8 cellular contexts compared by ENCODE assay signal in genomic region chr16:9047689-9048301, GRCh38. TPM values are rescaled to one million over a fixed set of nuclear protein-coding genes. Genes with fewer than 3 reads are reported as not detected.
DNase-seq lines count a peak whose midpoint lies in the region; ATAC-seq and TF ChIP-seq lines count a peak whose summit lies in the region.

No MANE protein-coding gene starts in this region.

- ATAC-seq in activated B cell treated with CpG ODN at 0.5 μM for 24 hours (ENCODE audit: low read depth) (peak; percentile 49), left lobe of liver (peak; percentile 97)
- ATAC-seq in naive thymus-derived CD8-positive, alpha-beta T cell = no peak

- H2AFZ ChIP-seq in GM23248 (no peak overlapping the region), MM.1S (ENCODE audit: low read length) (peak overlapping the region; percentile 51)

- no peaks in the 10 kb centered on the region for H3K27me3 ChIP-seq in GM23248 (replicated peaks; ENCODE audit: insufficient read depth)
- H3K27me3 ChIP-seq in MM.1S (replicated peaks; ENCODE audit: insufficient read depth, low read length) = no peaks in the 10 kb centered on the region

- no peaks in the 10 kb centered on the region for H3K36me3 Mint-ChIP-seq in activated B cell treated with CpG ODN at 0.5 μM for 24 hours (ENCODE audit: low read depth)
- peaks cover 0 to 7% (median 5%) of the 10 kb centered on the region in 3 donors for H3K36me3 Mint-ChIP-seq in naive thymus-derived CD8-positive, alpha-beta T cell

- peaks cover 10% of the 10 kb centered on the region for H3K9me3 Mint-ChIP-seq in activated B cell treated with CpG ODN at 0.5 μM for 24 hours
- H3K9me3 Mint-ChIP-seq in naive thymus-derived CD8-positive, alpha-beta T cell = peaks cover 0 to 16% (median 7%) of the 10 kb centered on the region in 9 donors

- no peaks in the 10 kb centered on the region for H3K4me1 Mint-ChIP-seq in activated B cell treated with CpG ODN at 0.5 μM for 24 hours
- H3K4me1 Mint-ChIP-seq in naive thymus-derived CD8-positive, alpha-beta T cell = peaks cover 0 to 6% (median 2%) of the 10 kb centered on the region in 4 donors

- H4K20me1 ChIP-seq in GM23248 (ENCODE audit: insufficient read depth) = no peaks in the 10 kb centered on the region
- H4K20me1 ChIP-seq in MM.1S (ENCODE audit: insufficient read depth, low read length) = no peaks in the 10 kb centered on the region

- DNase-seq in DMS53 treated with DMSO at 0.1 percent for 48 hours (lab: John Stamatoyannopoulos, UW; ENCODE audit: unreplicated experiment) = peak; percentile 89
- peak; percentile 100 for DNase-seq in GM23248
- DNase-seq in MM.1S = peak; percentile 69
- DNase-seq in activated B cell treated with CpG ODN at 0.5 μM for 24 hours = no peak
- DNase-seq in left lobe of liver (ENCODE audit: low spot score) = peak; percentile 95
- DNase-seq in stimulated activated CD4-positive, alpha-beta T cell treated with anti-CD3 and anti-CD28 coated beads, Interleukin-4, amount 100 ng/mL, for 1 hour = peak; percentile 35
- no peak for DNase-seq in naive thymus-derived CD8-positive, alpha-beta T cell

- no peaks in the 10 kb centered on the region for H3K36me3 ChIP-seq in GM23248 (ENCODE audit: low read depth)
- no peaks in the 10 kb centered on the region for H3K36me3 ChIP-seq in MM.1S (replicated peaks; ENCODE audit: insufficient read depth, low read length)

- no peak overlapping the region for H3K27ac Mint-ChIP-seq in activated B cell treated with CpG ODN at 0.5 μM for 24 hours
- H3K27ac Mint-ChIP-seq in naive thymus-derived CD8-positive, alpha-beta T cell = peak overlapping the region in 2 of 10 donors; percentile 19 to 43

- POLR2A ChIA-PET in activated B cell treated with CpG ODN at 0.5 μM for 24 hours (lab: Charles Lee) = interaction anchor here (1.6 kb wide), 1 partner anchor 44 kb away, joined by 5 read pairs; the partner anchor contains the start of gene HAPSTR1
- POLR2A ChIA-PET in naive thymus-derived CD8-positive, alpha-beta T cell (lab: Charles Lee) = interaction anchor here (0.6 kb wide), 1 partner anchor 1734 kb away, joined by 4 read pairs; no protein-coding TSS in a partner anchor

- CTCF ChIA-PET in activated B cell treated with CpG ODN at 0.5 μM for 24 hours (lab: Charles Lee) = no interaction called here

- peak overlapping the region; percentile 88 for H3K27ac ChIP-seq in GM23248
- peak overlapping the region; percentile 5; the same call in 1 of the 2 replicates for H3K27ac ChIP-seq in MM.1S (ENCODE audit: low read length)
- peak overlapping the region; percentile 30 for H3K27ac ChIP-seq in cingulate gyrus (ENCODE audit: low read depth, low read length)

- no peak overlapping the region for H3K4me3 Mint-ChIP-seq in activated B cell treated with CpG ODN at 0.5 μM for 24 hours
- no peak overlapping the region for H3K4me3 Mint-ChIP-seq in naive thymus-derived CD8-positive, alpha-beta T cell

- in situ Hi-C loops in GM23248 (cut with MboI) = no loop called here

- no peak overlapping the region for H3K4me3 ChIP-seq in GM23248
- no peak overlapping the region for H3K4me3 ChIP-seq in MM.1S (ENCODE audit: low read length)

- peaks cover 2% of the 10 kb centered on the region for H3K27me3 Mint-ChIP-seq in activated B cell treated with CpG ODN at 0.5 μM for 24 hours
- H3K27me3 Mint-ChIP-seq in naive thymus-derived CD8-positive, alpha-beta T cell = peaks cover 0 to 10% (median 0%) of the 10 kb centered on the region in 5 donors

- H3K4me1 ChIP-seq in GM23248 (ENCODE audit: insufficient read depth) (peaks cover 20% of the 10 kb centered on the region), MM.1S (ENCODE audit: low read length) (peaks cover 24% of the 10 kb centered on the region)

- H3K9ac ChIP-seq in GM23248 (peak overlapping the region; percentile 54), MM.1S (ENCODE audit: low read length) (no peak overlapping the region)

- 2 to 5% methylated on average over 7 of the region's 7 CpGs for WGBS in GM23248 (ENCODE audit: low coverage in 1 of 2, low lambda C conversion rate in 2 of 2, missing lambda C conversion rate in 2 of 2), 2 experiments

- H3F3A ChIP-seq in GM23248 (ENCODE audit: insufficient read depth) (peaks cover 41% of the 10 kb centered on the region), MM.1S (ENCODE audit: insufficient read depth, low read length) (no peaks in the 10 kb centered on the region)

- H3K9me3 ChIP-seq in GM23248 (ENCODE audit: low read depth) = no peaks in the 10 kb centered on the region
- no peaks in the 10 kb centered on the region for H3K9me3 ChIP-seq in MM.1S (replicated peaks; ENCODE audit: insufficient read depth, low read length)

- intact Hi-C loops in activated B cell treated with CpG ODN at 0.5 μM for 24 hours (cut with micrococcal nuclease) = no loop called here

- H3K79me2 ChIP-seq in GM23248 (ENCODE audit: insufficient read depth) (no peaks in the 10 kb centered on the region), MM.1S (ENCODE audit: low read length) (no peaks in the 10 kb centered on the region)

- H3K4me2 ChIP-seq in GM23248 (ENCODE audit: unreplicated experiment) = peak overlapping the region; percentile 60
- H3K4me2 ChIP-seq in MM.1S (ENCODE audit: low read depth, low read length) = peak overlapping the region; percentile 47

- no peaks in the 10 kb centered on the region for H3K9me2 ChIP-seq in GM23248 (ENCODE audit: insufficient read depth)
- no peaks in the 10 kb centered on the region for H3K9me2 ChIP-seq in MM.1S (replicated peaks; ENCODE audit: insufficient read depth, low read length)

- TF ChIP-seq CTCF in MM.1S (IDR thresholded peaks at IDR 0.05; ENCODE audit: low read length) (no peak), activated B cell treated with CpG ODN at 0.5 μM for 24 hours (IDR thresholded peaks at IDR 0.05) (no peak)

RNA-seq across cellular contexts. Expression of gene HAPSTR1, which starts 43.6 kb away (rescaled TPM):
- 79.2 and 85.5 TPM in 2 replicates for total RNA-seq in GM23248 (2014; rRNA removed; shearing (Covaris generic))
- polyA plus RNA-seq in GM23248 (2016; fragmentation: Nextera tagmentation; extraction: Ambion mirVana) = 11.7 and 12.0 TPM in 2 replicates
- total RNA-seq in activated B cell treated with CpG ODN at 0.5 μM for 24 hours (77.0 and 85.6 TPM in 2 replicates), left lobe of liver (30.3 TPM)
- 100 to 1,000 TPM in 1 of 2 experiments, 10 to 100 TPM in 1; 94.1 to 102 TPM for total RNA-seq in naive thymus-derived CD8-positive, alpha-beta T cell
- polyA plus RNA-seq in naive thymus-derived CD8-positive, alpha-beta T cell = 10 to 100 TPM in 2 of 3 donors, 1 to 10 TPM in 1; 9.9 to 16.5 (median 10.6) TPM

Comparison
In these comparisons a context has a peak if more than half of its experiments do, and no peak if none do; other contexts are left out.
1. DNase-seq: peak in DMS53 treated with DMSO at 0.1 percent for 48 hours (single experiment), GM23248 (single experiment), MM.1S (single experiment), left lobe of liver (single experiment) and stimulated activated CD4-positive, alpha-beta T cell treated with anti-CD3 and anti-CD28 coated beads, Interleukin-4, amount 100 ng/mL, for 1 hour (single experiment); none in activated B cell treated with CpG ODN at 0.5 μM for 24 hours (single experiment) and naive thymus-derived CD8-positive, alpha-beta T cell (0 of 10).
2. H3K27ac ChIP-seq: peak in every context shown above with its lines; median percentile 88 in GM23248; 30 in cingulate gyrus; 5 in MM.1S.
3. ATAC-seq: peak in activated B cell treated with CpG ODN at 0.5 μM for 24 hours (single experiment) and left lobe of liver (single experiment); none in naive thymus-derived CD8-positive, alpha-beta T cell (0 of 2).